8 cellular contexts compared by ENCODE assay signal in genomic region chr9:33167949-33168535, GRCh38. TPM values are rescaled to one million over a fixed set of nuclear protein-coding genes. Genes with fewer than 3 reads are reported as not detected.
DNase-seq lines count a peak whose midpoint lies in the region; ATAC-seq, FAIRE-seq and TF ChIP-seq lines count a peak whose summit lies in the region.

No MANE protein-coding gene starts in this region.

- intact Hi-C loops in thyroid gland (cut with DNase I), result loop anchor here (5.0 kb wide), 1 partner anchor 86 kb away; no protein-coding TSS in a partner anchor

- POLR2A ChIA-PET in activated naive CD8-positive, alpha-beta T cell treated with anti-CD3 and anti-CD28 coated beads, Interleukin-2, amount 10 ng/mL, durations not matched to agents 7 days and 5 days (lab: Charles Lee), result interaction anchor here (0.6 to 2.8 kb wide), 12 partner anchors 10 to 682 kb away, joined by 3 to 22 read pairs (median 6); partner anchors contain the start of genes BAG1, CHMP5, DNAJA1 and SMU1

- peaks cover 16 to 32% (median 25%) of the 10 kb centered on the region in 3 donors for H3K4me1 Mint-ChIP-seq in IgD-negative memory B cell
- peaks cover 43% of the 10 kb centered on the region for H3K4me1 Mint-ChIP-seq in activated naive CD8-positive, alpha-beta T cell treated with anti-CD3 and anti-CD28 coated beads, Interleukin-2, amount 10 ng/mL, durations not matched to agents 7 days and 5 days

- WGBS in thyroid gland, 2 donors, result 42 to 45% methylated on average over 6 to 9 of the region's 9 CpGs

- H3K4me3 Mint-ChIP-seq in IgD-negative memory B cell, result peak overlapping the region; percentile 91 to 95 (median 94)
- peak overlapping the region; percentile 98 for H3K4me3 Mint-ChIP-seq in activated naive CD8-positive, alpha-beta T cell treated with anti-CD3 and anti-CD28 coated beads, Interleukin-2, amount 10 ng/mL, durations not matched to agents 7 days and 5 days

- no peak for TF ChIP-seq POLR2A in thyroid gland (IDR thresholded peaks at IDR 0.05)

- peak overlapping the region; percentile 92 to 99 (median 95) for H3K27ac Mint-ChIP-seq in IgD-negative memory B cell
- peak overlapping the region; percentile 100 for H3K27ac Mint-ChIP-seq in activated naive CD8-positive, alpha-beta T cell treated with anti-CD3 and anti-CD28 coated beads, Interleukin-2, amount 10 ng/mL, durations not matched to agents 7 days and 5 days

- H3K36me3 Mint-ChIP-seq in IgD-negative memory B cell, result no peaks in the 10 kb centered on the region
- H3K36me3 Mint-ChIP-seq in activated naive CD8-positive, alpha-beta T cell treated with anti-CD3 and anti-CD28 coated beads, Interleukin-2, amount 10 ng/mL, durations not matched to agents 7 days and 5 days, result peaks cover 4% of the 10 kb centered on the region

- FAIRE-seq in urothelium cell line (lab: Jason Lieb, UNC), result no peak

- no peaks in the 10 kb centered on the region for H3K27me3 Mint-ChIP-seq in IgD-negative memory B cell
- H3K27me3 Mint-ChIP-seq in activated naive CD8-positive, alpha-beta T cell treated with anti-CD3 and anti-CD28 coated beads, Interleukin-2, amount 10 ng/mL, durations not matched to agents 7 days and 5 days, result no peaks in the 10 kb centered on the region

- H3K4me3 ChIP-seq in thyroid gland (replicated peaks in 1 of 3), result peak overlapping the region in 1 of 3 donors; percentile 36

- DNase-seq in GDM1 (lab: John Stamatoyannopoulos, UW), result peak; percentile 28
- DNase-seq in activated naive CD8-positive, alpha-beta T cell treated with anti-CD3 and anti-CD28 coated beads, Interleukin-2, amount 10 ng/mL, durations not matched to agents 7 days and 5 days, result no peak
- DNase-seq in thyroid gland, result peak; percentile 50 to 51
- DNase-seq in NCI-H187 treated with DMSO at 0.1 percent for 48 hours (lab: John Stamatoyannopoulos, UW), result no peak
- DNase-seq in urothelium cell line (ENCODE audit: low spot score), result no peak
- DNase-seq in foreskin melanocyte, result no peak

- no peaks in the 10 kb centered on the region for H3K9me3 Mint-ChIP-seq in IgD-negative memory B cell
- H3K9me3 Mint-ChIP-seq in activated naive CD8-positive, alpha-beta T cell treated with anti-CD3 and anti-CD28 coated beads, Interleukin-2, amount 10 ng/mL, durations not matched to agents 7 days and 5 days, result no peaks in the 10 kb centered on the region

- TF ChIP-seq CTCF in thyroid gland (IDR thresholded peaks at IDR 0.05), result no peak

- H3K27me3 ChIP-seq in layer of hippocampus (ENCODE audit: control insufficient read depth, insufficient read depth, low read length) (no peaks in the 10 kb centered on the region), thyroid gland (no peaks in the 10 kb centered on the region)

- no peaks in the 10 kb centered on the region for H3K36me3 ChIP-seq in thyroid gland

- ATAC-seq in activated naive CD8-positive, alpha-beta T cell treated with anti-CD3 and anti-CD28 coated beads, Interleukin-2, amount 10 ng/mL, durations not matched to agents 7 days and 5 days (ENCODE audit: low read depth), result peak; percentile 6

- peaks cover 45 to 54% of the 10 kb centered on the region in 2 donors for H3K4me1 ChIP-seq in thyroid gland

- H3K27ac ChIP-seq in layer of hippocampus (ENCODE audit: low read depth, low read length) (peak overlapping the region; percentile 74), thyroid gland (peak overlapping the region; percentile 94 to 98 (median 96))

- no peaks in the 10 kb centered on the region for H3K9me3 ChIP-seq in thyroid gland

RNA-seq across cellular contexts. Expression of gene B4GALT1, which starts 0.9 kb away (rescaled TPM):
- 55.1 TPM for polyA plus RNA-seq in IgD-negative memory B cell
- 10 to 100 TPM; 34.6 to 35.7 TPM for total RNA-seq in activated naive CD8-positive, alpha-beta T cell treated with anti-CD3 and anti-CD28 coated beads, Interleukin-2, amount 10 ng/mL, durations not matched to agents 7 days and 5 days
- total RNA-seq in thyroid gland, result 100 to 1,000 TPM in 3 of 4 donors, 10 to 100 TPM in 1; 88.3 to 119 (median 103) TPM

Comparison
In these comparisons a context has a peak if more than half of its experiments do, and no peak if none do; other contexts are left out.
1. DNase-seq: peak in GDM1 (single experiment) and thyroid gland (2 of 2); none in activated naive CD8-positive, alpha-beta T cell treated with anti-CD3 and anti-CD28 coated beads, Interleukin-2, amount 10 ng/mL, durations not matched to agents 7 days and 5 days (single experiment), NCI-H187 treated with DMSO at 0.1 percent for 48 hours (single experiment), urothelium cell line (single experiment) and foreskin melanocyte (single experiment).